ENCODE assay signal across 9 cellular contexts in the genomic region with DNA sequence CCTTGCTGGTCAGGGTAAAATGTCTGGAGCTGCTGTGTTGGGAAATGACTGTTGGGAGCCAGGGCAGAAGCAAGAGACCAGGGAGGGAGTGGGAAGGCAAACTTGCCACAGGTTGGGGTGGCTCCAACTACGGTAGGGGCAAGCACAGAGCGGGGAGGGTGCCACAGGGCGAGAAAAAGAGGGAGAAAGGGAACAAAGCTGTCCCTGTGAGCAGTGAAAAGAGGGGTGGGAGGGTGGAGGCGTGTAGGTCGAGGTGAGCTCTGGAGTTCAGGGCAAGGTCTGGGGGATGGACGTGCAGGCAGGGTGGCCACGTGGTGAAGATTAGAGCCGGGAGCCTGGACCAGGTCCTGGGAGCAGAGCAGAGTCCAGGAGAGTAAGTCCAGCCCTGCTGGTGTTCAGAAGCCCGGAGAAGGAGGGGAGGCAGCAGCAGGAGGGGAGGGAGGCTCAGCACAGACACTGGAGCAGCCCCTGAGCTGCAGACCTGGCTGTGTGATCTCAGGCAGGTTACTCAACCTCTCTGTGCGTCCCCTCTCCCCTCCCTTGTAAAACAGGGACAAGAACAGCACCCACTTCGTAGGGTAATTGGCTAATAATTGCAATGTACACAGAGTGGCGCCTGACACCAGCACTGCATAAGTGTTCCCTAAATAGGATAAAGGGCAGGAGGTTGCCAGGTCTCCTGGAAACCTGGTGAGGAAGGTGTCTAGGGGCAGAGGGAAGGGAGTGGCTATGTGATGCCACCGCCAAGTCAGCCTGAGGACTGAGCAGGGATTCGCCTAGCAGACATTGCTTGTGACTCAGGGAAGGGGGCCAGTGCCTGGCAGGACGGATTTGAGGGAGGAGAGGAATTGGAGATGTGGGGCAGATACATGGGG. TPM values are rescaled to one million over a fixed set of nuclear protein-coding genes. Genes with fewer than 3 reads are reported as not detected.
DNase-seq lines count a peak whose midpoint lies in the region; ATAC-seq, FAIRE-seq and TF ChIP-seq lines count a peak whose summit lies in the region.
"Had no signal": no experiment of that assay in that cellular context is flagged by ENCODE, and none has a peak within 500 bp of the region (broad histone marks: within the 10 kb centered on the region; RNA-seq: fewer than 3 reads in every experiment).

No MANE protein-coding gene starts in this region.

- TF ChIP-seq CTCF in RWPE2 (IDR thresholded peaks at IDR 0.05; ENCODE audit: poor library complexity, severe bottlenecking) (no peak), foreskin keratinocyte (conservative IDR thresholded peaks at IDR 0.05) (no peak)

- no peaks in the 10 kb centered on the region for H3K9me3 ChIP-seq in RWPE2 (ENCODE audit: severe bottlenecking)
- H3K9me3 ChIP-seq in small intestine (ENCODE audit: control insufficient read depth, low read depth), result no peaks in the 10 kb centered on the region

- no peak for FAIRE-seq in small intestine (lab: Jason Lieb, UNC)

- H3K4me3 ChIP-seq in RWPE2 (ENCODE audit: severe bottlenecking) (no peak overlapping the region), small intestine (ENCODE audit: low read depth in 1 of 2, low read length in 2 of 2) (peak overlapping the region in 1 of 2 donors; percentile 20)

- H3K4me1 ChIP-seq in RWPE2 (ENCODE audit: insufficient read depth, poor library complexity, severe bottlenecking), result peaks cover 29% of the 10 kb centered on the region
- peaks cover 19% of the 10 kb centered on the region for H3K4me1 ChIP-seq in foreskin keratinocyte
- peaks cover 5 to 7% of the 10 kb centered on the region in 2 donors for H3K4me1 ChIP-seq in small intestine (ENCODE audit: control insufficient read depth in 2 of 2, insufficient read depth in 1 of 2, low read depth in 1 of 2, low read length in 1 of 2)

- H3K27me3 ChIP-seq in RWPE2 (ENCODE audit: insufficient read depth, poor library complexity, severe bottlenecking), result no peaks in the 10 kb centered on the region
- H3K27me3 ChIP-seq in foreskin keratinocyte, result no peaks in the 10 kb centered on the region
- no peaks in the 10 kb centered on the region for H3K27me3 ChIP-seq in small intestine (ENCODE audit: control insufficient read depth in 2 of 2, insufficient read depth in 2 of 2, low read length in 2 of 2)

- peak; percentile 71 for DNase-seq in DMS153 (lab: John Stamatoyannopoulos, UW)
- DNase-seq in DMS153 treated with DMSO at 0.1 percent for 48 hours (lab: John Stamatoyannopoulos, UW; ENCODE audit: unreplicated experiment), result no peak
- DNase-seq in RWPE2 (ENCODE audit: low spot score), result peak; percentile 75
- DNase-seq in foreskin keratinocyte, result peak in 1 of 2 donors; percentile 32
- DNase-seq in small intestine, result peak; percentile 92
- DNase-seq in ecto neural progenitor cell (ENCODE audit: low spot score), result no peak
- DNase-seq in HUDEP-2 (lab: John Stamatoyannopoulos, UW; ENCODE audit: unreplicated experiment in 76 of 76), result no peak
- DNase-seq in MV-4-11 (lab: John Stamatoyannopoulos, UW), result no peak
- DNase-seq: effector CD8-positive, alpha-beta T cell had no signal

- peak overlapping the region; percentile 62 for H3K27ac ChIP-seq in RWPE2 (ENCODE audit: poor library complexity, severe bottlenecking)
- peak overlapping the region; percentile 55 for H3K27ac ChIP-seq in foreskin keratinocyte
- peak overlapping the region; percentile 27 to 98 for H3K27ac ChIP-seq in small intestine (ENCODE audit: low read depth in 1 of 2, low read length in 1 of 2)

- ATAC-seq in RWPE2 (ENCODE audit: low read depth), result peak; percentile 42
- ATAC-seq in foreskin keratinocyte, result no peak

- WGBS in small intestine, 3 donors, result 19 to 51% (median 40%) methylated on average over 15 of the region's 15 CpGs

- peaks cover 4% of the 10 kb centered on the region for H3K36me3 ChIP-seq in RWPE2 (ENCODE audit: low read depth)
- no peaks in the 10 kb centered on the region for H3K36me3 ChIP-seq in small intestine (ENCODE audit: control insufficient read depth in 2 of 2, insufficient read depth in 2 of 2, low read length in 2 of 2)

RNA-seq across cellular contexts. Expression of gene POLR2E, which starts 3.2 kb away (rescaled TPM):
- 148 and 163 TPM in 2 replicates for total RNA-seq in foreskin keratinocyte
- 313 and 314 TPM in 2 replicates for polyA plus RNA-seq in foreskin keratinocyte
- polyA plus RNA-seq in small intestine, result 100 to 1,000 TPM; 141 to 189 (median 143) TPM

RNA-seq across cellular contexts. Expression of gene GPX4, which starts 5.4 kb away (rescaled TPM):
- total RNA-seq in foreskin keratinocyte, result 237 and 247 TPM in 2 replicates
- polyA plus RNA-seq in foreskin keratinocyte, result 377 and 403 TPM in 2 replicates
- polyA plus RNA-seq in small intestine, result 1,000 to 10,000 TPM in 2 of 3 donors, 100 to 1,000 TPM in 1; 335 to 1,298 (median 1,178) TPM

RNA-seq across cellular contexts. Expression of gene ARHGAP45, which starts 31.4 kb away (rescaled TPM):
- 4.5 and 5.5 TPM in 2 replicates for total RNA-seq in foreskin keratinocyte
- 4.0 and 4.6 TPM in 2 replicates for polyA plus RNA-seq in foreskin keratinocyte
- polyA plus RNA-seq in small intestine, result 10 to 100 TPM; 34.3 to 81.1 (median 62.6) TPM

RNA-seq across cellular contexts. Expression of gene ABCA7, which starts 58.5 kb away (rescaled TPM):
- total RNA-seq in foreskin keratinocyte, result 15.2 and 17.6 TPM in 2 replicates
- polyA plus RNA-seq in foreskin keratinocyte (9.6 and 11.3 TPM in 2 replicates), small intestine (10 to 100 TPM in 2 of 3 donors, 1 to 10 TPM in 1; 6.2 to 60.3 (median 34.2) TPM)

Comparison
In these comparisons a context has a peak if more than half of its experiments do, and no peak if none do; other contexts are left out.
1. DNase-seq: peak in DMS153 (single experiment), RWPE2 (single experiment) and small intestine (single experiment); none in DMS153 treated with DMSO at 0.1 percent for 48 hours (single experiment), ecto neural progenitor cell (single experiment), HUDEP-2 (0 of 76) and MV-4-11 (single experiment).
2. Peak in every context shown above with its lines, with median percentiles within 50 percentile points of each other: H3K27ac ChIP-seq.